Comparison of ENCODE assay signal across 16 cellular contexts in genomic region chr5:16590685-16591084, GRCh38. TPM values are rescaled to one million over a fixed set of nuclear protein-coding genes. Genes with fewer than 3 reads are reported as not detected.
DNase-seq lines count a peak whose midpoint lies in the region; ATAC-seq and FAIRE-seq lines count a peak whose summit lies in the region.
"Had no signal": no experiment of that assay in that cellular context is flagged by ENCODE, and none has a peak within 500 bp of the region (broad histone marks: within the 10 kb centered on the region; RNA-seq: fewer than 3 reads in every experiment).

No MANE protein-coding gene starts in this region.

- intact Hi-C loops in naive thymus-derived CD4-positive, alpha-beta T cell (cut with micrococcal nuclease), result no loop called here

- no peak overlapping the region for H3K4me3 Mint-ChIP-seq in activated naive CD8-positive, alpha-beta T cell
- H3K4me3 Mint-ChIP-seq in activated naive CD8-positive, alpha-beta T cell treated with anti-CD3 and anti-CD28 coated beads for 36 hours, result no peak overlapping the region
- peak overlapping the region in 3 of 10 donors; percentile 35 to 72 (median 69) for H3K4me3 Mint-ChIP-seq in naive thymus-derived CD4-positive, alpha-beta T cell
- H3K4me3 Mint-ChIP-seq: HFFc6 had no signal

- POLR2A ChIA-PET in naive thymus-derived CD4-positive, alpha-beta T cell (lab: Charles Lee), result no interaction called here

- H3K9me3 Mint-ChIP-seq in activated naive CD8-positive, alpha-beta T cell (ENCODE audit: low read depth), result peaks cover 3% of the 10 kb centered on the region
- H3K9me3 Mint-ChIP-seq in activated naive CD8-positive, alpha-beta T cell treated with anti-CD3 and anti-CD28 coated beads for 36 hours, result peaks cover 12% of the 10 kb centered on the region
- H3K9me3 Mint-ChIP-seq in naive thymus-derived CD4-positive, alpha-beta T cell, result peaks cover 0 to 7% (median 0%) of the 10 kb centered on the region in 11 donors
- H3K9me3 Mint-ChIP-seq: HFFc6 had no signal

- no peaks in the 10 kb centered on the region for H3K27me3 ChIP-seq in naive thymus-derived CD4-positive, alpha-beta T cell (ENCODE audit: control insufficient read depth in 2 of 2, insufficient read depth in 2 of 2, low read length in 2 of 2)
- H3K27me3 ChIP-seq: BLaER1 had no signal

- CTCF ChIA-PET in naive thymus-derived CD4-positive, alpha-beta T cell (lab: Charles Lee), result no interaction called here

- H3K4me1 ChIP-seq in naive thymus-derived CD4-positive, alpha-beta T cell (ENCODE audit: control insufficient read depth in 2 of 2, insufficient read depth in 2 of 2, low read length in 2 of 2), result peaks cover 0 to 11% of the 10 kb centered on the region in 2 donors
- H3K4me1 ChIP-seq: BLaER1 had no signal

- H3K9me3 ChIP-seq in naive thymus-derived CD4-positive, alpha-beta T cell (ENCODE audit: control insufficient read depth in 2 of 3, low read length in 3 of 3), result no peaks in the 10 kb centered on the region

- no peak for ATAC-seq in naive thymus-derived CD4-positive, alpha-beta T cell
- no peak for ATAC-seq in HG03432 (IDR thresholded peaks at IDR 0.05; ENCODE audit: unreplicated experiment)
- ATAC-seq in HG02610 (IDR thresholded peaks at IDR 0.05; ENCODE audit: unreplicated experiment), result no peak

- H3K4me3 ChIP-seq in naive thymus-derived CD4-positive, alpha-beta T cell (ENCODE audit: low read length), result no peak overlapping the region
- H3K4me3 ChIP-seq: BLaER1, HAP-1 had no signal

- H3K27ac Mint-ChIP-seq in activated naive CD8-positive, alpha-beta T cell, result peak overlapping the region; percentile 64
- H3K27ac Mint-ChIP-seq in activated naive CD8-positive, alpha-beta T cell treated with anti-CD3 and anti-CD28 coated beads for 36 hours, result no peak overlapping the region
- peak overlapping the region in 7 of 9 donors; percentile 6 to 83 (median 53) for H3K27ac Mint-ChIP-seq in naive thymus-derived CD4-positive, alpha-beta T cell
- H3K27ac Mint-ChIP-seq: HFFc6 had no signal

- H3K4me1 Mint-ChIP-seq in activated naive CD8-positive, alpha-beta T cell (ENCODE audit: low read depth), result peaks cover 77% of the 10 kb centered on the region
- peaks cover 50% of the 10 kb centered on the region for H3K4me1 Mint-ChIP-seq in activated naive CD8-positive, alpha-beta T cell treated with anti-CD3 and anti-CD28 coated beads for 36 hours
- H3K4me1 Mint-ChIP-seq in naive thymus-derived CD4-positive, alpha-beta T cell, result peaks cover 28 to 99% (median 88%) of the 10 kb centered on the region in 7 donors

- H3K27me3 Mint-ChIP-seq in activated naive CD8-positive, alpha-beta T cell, result no peaks in the 10 kb centered on the region
- H3K27me3 Mint-ChIP-seq in activated naive CD8-positive, alpha-beta T cell treated with anti-CD3 and anti-CD28 coated beads for 36 hours, result no peaks in the 10 kb centered on the region
- no peaks in the 10 kb centered on the region for H3K27me3 Mint-ChIP-seq in naive thymus-derived CD4-positive, alpha-beta T cell

- no peak overlapping the region for H3K27ac ChIP-seq in naive thymus-derived CD4-positive, alpha-beta T cell (ENCODE audit: low read depth, low read length)
- H3K27ac ChIP-seq: BLaER1 had no signal

- H3K36me3 ChIP-seq in naive thymus-derived CD4-positive, alpha-beta T cell (ENCODE audit: control insufficient read depth in 2 of 3, insufficient read depth in 3 of 3, low read length in 3 of 3), result peaks cover 0 to 29% (median 0%) of the 10 kb centered on the region in 3 experiments
- H3K36me3 ChIP-seq: HAP-1 had no signal

- FAIRE-seq in HTR-8/SVneo (lab: Jason Lieb, UNC), result peak; percentile 79
- FAIRE-seq: GM12892 had no signal

- H3K36me3 Mint-ChIP-seq in activated naive CD8-positive, alpha-beta T cell, result peaks cover 35% of the 10 kb centered on the region
- H3K36me3 Mint-ChIP-seq in activated naive CD8-positive, alpha-beta T cell treated with anti-CD3 and anti-CD28 coated beads for 36 hours, result peaks cover 71% of the 10 kb centered on the region
- H3K36me3 Mint-ChIP-seq in naive thymus-derived CD4-positive, alpha-beta T cell, result peaks cover 19 to 72% (median 51%) of the 10 kb centered on the region in 5 donors

- DNase-seq in activated naive CD8-positive, alpha-beta T cell treated with anti-CD3 and anti-CD28 coated beads for 36 hours, result no peak
- DNase-seq in HTR-8/SVneo (ENCODE audit: insufficient read length, low spot score), result no peak
- no peak for DNase-seq in naive thymus-derived CD4-positive, alpha-beta T cell
- DNase-seq in NCI-H2196 (lab: John Stamatoyannopoulos, UW; ENCODE audit: unreplicated experiment), result no peak
- DNase-seq: 8988T, AML-193, DND-41, GDM1, GOT3, HFFc6 had no signal

RNA-seq across cellular contexts. Expression of gene RETREG1, which starts 26.1 kb away (rescaled TPM):
- 10 to 100 TPM; 25.1 to 27.3 TPM for total RNA-seq in activated naive CD8-positive, alpha-beta T cell treated with anti-CD3 and anti-CD28 coated beads for 36 hours
- 10 to 100 TPM; 37.4 to 78.3 (median 47.4) TPM for total RNA-seq in naive thymus-derived CD4-positive, alpha-beta T cell
- polyA plus RNA-seq in naive thymus-derived CD4-positive, alpha-beta T cell, result 100 to 1,000 TPM; 120 to 130 TPM
